ENCODE assay signal across 1 cellular context in the genomic region with DNA sequence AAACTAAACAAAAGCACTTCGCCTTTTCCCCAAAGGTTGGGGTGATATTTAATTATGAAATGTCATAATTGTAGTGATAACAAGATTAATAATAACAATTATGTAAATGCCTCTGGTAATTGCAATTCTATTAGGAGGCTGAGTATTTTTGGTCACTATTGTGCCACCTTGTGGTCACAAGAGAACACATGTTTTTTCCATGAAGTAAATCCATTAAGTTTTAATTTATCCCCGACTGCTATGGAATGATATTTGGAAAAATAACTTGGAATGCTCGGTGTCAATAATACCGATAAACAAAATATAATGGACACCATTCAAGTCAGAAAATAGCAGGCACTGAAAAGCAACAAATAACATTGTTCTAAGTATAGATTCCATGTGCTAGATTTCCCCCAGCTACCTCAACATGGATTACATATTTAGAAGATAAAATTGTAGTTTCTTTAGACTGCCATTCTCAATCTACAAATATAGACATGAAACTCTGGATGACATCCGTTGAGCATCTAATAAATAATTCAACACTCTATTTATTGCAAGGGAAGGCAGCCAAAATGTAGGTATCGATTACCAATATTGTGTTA.
TF ChIP-seq lines count a peak whose summit lies in the region.

No MANE protein-coding gene starts in this region.

TF ChIP-seq in liver, 16 proteins besides CTCF, POLR2A, EP300 and RAD21 (continued from another document):
- TF ChIP-seq, protein P1, sequence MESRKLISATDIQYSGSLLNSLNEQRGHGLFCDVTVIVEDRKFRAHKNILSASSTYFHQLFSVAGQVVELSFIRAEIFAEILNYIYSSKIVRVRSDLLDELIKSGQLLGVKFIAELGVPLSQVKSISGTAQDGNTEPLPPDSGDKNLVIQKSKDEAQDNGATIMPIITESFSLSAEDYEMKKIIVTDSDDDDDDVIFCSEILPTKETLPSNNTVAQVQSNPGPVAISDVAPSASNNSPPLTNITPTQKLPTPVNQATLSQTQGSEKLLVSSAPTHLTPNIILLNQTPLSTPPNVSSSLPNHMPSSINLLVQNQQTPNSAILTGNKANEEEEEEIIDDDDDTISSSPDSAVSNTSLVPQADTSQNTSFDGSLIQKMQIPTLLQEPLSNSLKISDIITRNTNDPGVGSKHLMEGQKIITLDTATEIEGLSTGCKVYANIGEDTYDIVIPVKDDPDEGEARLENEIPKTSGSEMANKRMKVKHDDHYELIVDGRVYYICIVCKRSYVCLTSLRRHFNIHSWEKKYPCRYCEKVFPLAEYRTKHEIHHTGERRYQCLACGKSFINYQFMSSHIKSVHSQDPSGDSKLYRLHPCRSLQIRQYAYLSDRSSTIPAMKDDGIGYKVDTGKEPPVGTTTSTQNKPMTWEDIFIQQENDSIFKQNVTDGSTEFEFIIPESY (IDR thresholded peaks at IDR 0.05) = no peak
